36 cellular contexts compared by ENCODE assay signal in genomic region chr3:65449841-65450416, GRCh38.
"Had no signal": no experiment of that assay in that cellular context is flagged by ENCODE, and none has a peak within 500 bp of the region (broad histone marks: within the 10 kb centered on the region; RNA-seq: fewer than 3 reads in every experiment).

No MANE protein-coding gene starts in this region.

- H3K27me3 ChIP-seq: adrenal gland, cardiac muscle cell, colonic mucosa had no signal

- H3K27ac Mint-ChIP-seq: activated B cell treated with CpG ODN at 0.5 μM for 24 hours; activated CD4-positive, alpha-beta memory T cell treated with anti-CD3 and anti-CD28 coated beads for 36 hours; activated CD4-positive, alpha-beta T cell treated with anti-CD3 and anti-CD28 coated beads, Interleukin-2, amount 10 ng/mL, durations not matched to agents 24 days and 14 days; activated CD8-positive, alpha-beta T cell treated with anti-CD3 and anti-CD28 coated beads for 36 hours; activated naive CD4-positive, alpha-beta T cell treated with anti-CD3 and anti-CD28 coated beads for 36 hours; activated naive CD4-positive, alpha-beta T cell treated with anti-CD3 and anti-CD28 coated beads, Interleukin-2, amount 50 U/mL, for 72 hours; activated naive CD8-positive, alpha-beta T cell treated with anti-CD3 and anti-CD28 coated beads for 36 hours; activated T-cell treated with anti-CD3 and anti-CD28 coated beads, Interleukin-2, amount 50 U/mL, for 72 hours; activated T-helper 1 cell treated with anti-CD3 and anti-CD28 coated beads, Interleukin-12 subunit alpha, Interleukin-12 subunit beta, Interleukin-2, Interleukin-4 antibody, amounts not matched to agents 30 ng/mL and 10 ng/mL and 1 ng/mL, durations not matched to agents 14 hours and 24 hours and 36 hours; activated T-helper 17 cell treated with anti-CD3 and anti-CD28 coated beads, Interleukin-2, amount 50 U/mL, for 72 hours; T-helper 1 cell treated with Interleukin-12 subunit alpha and Interleukin-12 subunit beta and Interleukin-4 antibody, amounts not matched to agents 30 μg/mL and 1 μg/mL, for 36 hours; T-helper 2 cell treated with Interferon-gamma antibody and Interleukin-4, amounts not matched to agents 5 μg/mL and 100 μg/mL, for 36 hours had no signal

- H3K4me1 Mint-ChIP-seq: activated B cell treated with CpG ODN at 0.5 μM for 24 hours; activated CD4-positive, alpha-beta T cell treated with anti-CD3 and anti-CD28 coated beads, Interleukin-2, amount 10 ng/mL, durations not matched to agents 24 days and 14 days; activated naive CD8-positive, alpha-beta T cell treated with anti-CD3 and anti-CD28 coated beads for 36 hours; activated T-helper 17 cell treated with anti-CD3 and anti-CD28 coated beads, Interleukin-2, amount 50 U/mL, for 72 hours; central memory CD8-positive, alpha-beta T cell had no signal

- H3K4me1 ChIP-seq: adrenal gland, colonic mucosa had no signal

- H3K36me3 Mint-ChIP-seq: activated CD4-positive, alpha-beta memory T cell treated with anti-CD3 and anti-CD28 coated beads for 36 hours; activated naive CD4-positive, alpha-beta T cell treated with anti-CD3 and anti-CD28 coated beads, Interleukin-2, amount 50 U/mL, for 72 hours; activated naive CD8-positive, alpha-beta T cell treated with anti-CD3 and anti-CD28 coated beads for 36 hours had no signal

- ATAC-seq: activated CD8-positive, alpha-beta T cell treated with anti-CD3 and anti-CD28 coated beads for 36 hours; activated naive CD4-positive, alpha-beta T cell treated with anti-CD3 and anti-CD28 coated beads, Interleukin-2, amount 50 U/mL, for 72 hours; activated T-cell treated with anti-CD3 and anti-CD28 coated beads, Interleukin-2, amount 50 U/mL, for 4 hours; activated T-cell treated with anti-CD3 and anti-CD28 coated beads, Interleukin-2, amount 50 U/mL, for 72 hours; activated T-helper 17 cell treated with anti-CD3 and anti-CD28 coated beads, Interleukin-2, amount 50 U/mL, for 72 hours had no signal

- H3K27ac ChIP-seq: adrenal gland, cardiac muscle cell, colonic mucosa, WERI-Rb-1 had no signal

- H3K4me3 Mint-ChIP-seq: activated B cell treated with CpG ODN at 0.5 μM for 24 hours; activated CD4-positive, alpha-beta memory T cell treated with anti-CD3 and anti-CD28 coated beads for 36 hours; activated CD4-positive, alpha-beta T cell treated with anti-CD3 and anti-CD28 coated beads, Interleukin-2, amount 10 ng/mL, durations not matched to agents 24 days and 14 days; activated CD8-positive, alpha-beta T cell treated with anti-CD3 and anti-CD28 coated beads for 36 hours; activated naive CD4-positive, alpha-beta T cell treated with anti-CD3 and anti-CD28 coated beads for 36 hours; activated naive CD8-positive, alpha-beta T cell treated with anti-CD3 and anti-CD28 coated beads for 36 hours; activated T-cell treated with anti-CD3 and anti-CD28 coated beads, Interleukin-2, amount 50 U/mL, for 4 hours; activated T-cell treated with anti-CD3 and anti-CD28 coated beads, Interleukin-2, amount 50 U/mL, for 72 hours; activated T-helper 1 cell treated with anti-CD3 and anti-CD28 coated beads, Interleukin-12 subunit alpha, Interleukin-12 subunit beta, Interleukin-2, Interleukin-4 antibody, amounts not matched to agents 30 ng/mL and 10 ng/mL and 1 ng/mL, durations not matched to agents 14 hours and 24 hours and 36 hours; activated T-helper 17 cell treated with anti-CD3 and anti-CD28 coated beads, Interleukin-2, amount 50 U/mL, for 72 hours; brain; central memory CD8-positive, alpha-beta T cell; T-helper 1 cell treated with Interleukin-12 subunit alpha and Interleukin-12 subunit beta and Interleukin-4 antibody, amounts not matched to agents 30 μg/mL and 1 μg/mL, for 36 hours; T-helper 2 cell treated with Interferon-gamma antibody and Interleukin-4, amounts not matched to agents 5 μg/mL and 100 μg/mL, for 36 hours had no signal

- DNase-seq: activated B cell treated with CpG ODN at 0.5 μM for 24 hours; activated CD4-positive, alpha-beta memory T cell treated with anti-CD3 and anti-CD28 coated beads for 36 hours; activated CD4-positive, alpha-beta T cell treated with anti-CD3 and anti-CD28 coated beads for 4 hours; activated CD4-positive, alpha-beta T cell treated with anti-CD3 and anti-CD28 coated beads, Interleukin-2, amount 10 ng/mL, durations not matched to agents 24 days and 14 days; activated CD4-positive, alpha-beta T cell treated with anti-CD3 and anti-CD28 coated beads, Interleukin-2, amount 50 U/mL, for 1 hour; activated CD4-positive, alpha-beta T cell treated with anti-CD3 and anti-CD28 coated beads, Interleukin-2, amount 50 U/mL, for 4 hours; activated CD4-positive, CD25-positive, alpha-beta regulatory T cell treated with anti-CD3 and anti-CD28 coated beads, Interleukin-2, amount 50 U/mL, for 72 hours; activated CD8-positive, alpha-beta memory T cell treated with anti-CD3 and anti-CD28 coated beads, Interleukin-2, amount 50 U/mL, for 4 hours; activated CD8-positive, alpha-beta T cell treated with anti-CD3 and anti-CD28 coated beads for 36 hours; activated effector memory CD4-positive, alpha-beta T cell treated with anti-CD3 and anti-CD28 coated beads, Interleukin-2, amount 50 U/mL, for 16 hours; activated gamma-delta T cell treated with Interleukin-2 at 50 U/mL for 16 hours; activated naive CD4-positive, alpha-beta T cell; activated naive CD4-positive, alpha-beta T cell treated with anti-CD3 and anti-CD28 coated beads for 36 hours; activated naive CD4-positive, alpha-beta T cell treated with anti-CD3 and anti-CD28 coated beads, Interleukin-2, amount 50 U/mL, for 16 hours; activated naive CD8-positive, alpha-beta T cell treated with anti-CD3 and anti-CD28 coated beads for 36 hours; activated T-cell treated with anti-CD3 and anti-CD28 coated beads for 4 hours; activated T-cell treated with anti-CD3 and anti-CD28 coated beads, Interleukin-2, amount 50 U/mL, for 1 hour; activated T-cell treated with anti-CD3 and anti-CD28 coated beads, Interleukin-2, amount 50 U/mL, for 4 hours; activated T-cell treated with anti-CD3 and anti-CD28 coated beads, Interleukin-2, amount 50 U/mL, for 72 hours; adrenal gland; amniotic stem cell; aorta; caudate nucleus; cerebellar nuclear complex; colonic mucosa; T-helper 2 cell; T-helper 9 cell; WERI-Rb-1 had no signal

- H3K9me3 Mint-ChIP-seq: activated CD4-positive, alpha-beta T cell treated with anti-CD3 and anti-CD28 coated beads, Interleukin-2, amount 10 ng/mL, durations not matched to agents 24 days and 14 days; activated naive CD4-positive, alpha-beta T cell treated with anti-CD3 and anti-CD28 coated beads for 36 hours; activated T-helper 1 cell treated with anti-CD3 and anti-CD28 coated beads, Interleukin-12 subunit alpha, Interleukin-12 subunit beta, Interleukin-2, Interleukin-4 antibody, amounts not matched to agents 30 ng/mL and 10 ng/mL and 1 ng/mL, durations not matched to agents 14 hours and 24 hours and 36 hours; T-helper 2 cell treated with Interferon-gamma antibody and Interleukin-4, amounts not matched to agents 5 μg/mL and 100 μg/mL, for 36 hours had no signal

- H3K36me3 ChIP-seq: adrenal gland, cardiac muscle cell, colonic mucosa had no signal

- H3K27me3 Mint-ChIP-seq: activated B cell treated with CpG ODN at 0.5 μM for 24 hours; activated CD4-positive, alpha-beta memory T cell treated with anti-CD3 and anti-CD28 coated beads for 36 hours; activated CD4-positive, alpha-beta T cell treated with anti-CD3 and anti-CD28 coated beads, Interleukin-2, amount 10 ng/mL, durations not matched to agents 24 days and 14 days; activated CD8-positive, alpha-beta T cell treated with anti-CD3 and anti-CD28 coated beads for 36 hours; activated naive CD8-positive, alpha-beta T cell treated with anti-CD3 and anti-CD28 coated beads for 36 hours; activated T-helper 17 cell treated with anti-CD3 and anti-CD28 coated beads, Interleukin-2, amount 50 U/mL, for 72 hours; central memory CD8-positive, alpha-beta T cell had no signal

- H3K9me3 ChIP-seq: adrenal gland, colonic mucosa had no signal

- H3K4me3 ChIP-seq: adrenal gland, cardiac muscle cell, colonic mucosa had no signal
